ENCODE assay signal across 1 cellular context in genomic region chr2:80364511-80365212, GRCh38.
TF ChIP-seq lines count a peak whose summit lies in the region.

No MANE protein-coding gene starts in this region.

TF ChIP-seq in WTC11, 78 proteins besides CTCF, POLR2A, EP300 and RAD21 (continued from another document):
- TF ChIP-seq SMAD3 (CRISPR knock-in tag; IDR thresholded peaks at IDR 0.05; ENCODE audit: borderline replicate concordance) = no peak
- no peak for TF ChIP-seq ZNF263 (CRISPR knock-in tag; IDR thresholded peaks at IDR 0.05; ENCODE audit: low read depth)
- TF ChIP-seq NFYB (CRISPR knock-in tag; conservative IDR thresholded peaks at IDR 0.05; ENCODE audit: low read depth) = no peak
- no peak for TF ChIP-seq TP53 (CRISPR knock-in tag; IDR thresholded peaks at IDR 0.05)
- TF ChIP-seq MXD4 (CRISPR knock-in tag; IDR thresholded peaks at IDR 0.05; ENCODE audit: borderline replicate concordance) = no peak
- TF ChIP-seq GRHL2 (CRISPR knock-in tag; IDR thresholded peaks at IDR 0.05; ENCODE audit: insufficient replicate concordance, severe bottlenecking) = no peak
- no peak for TF ChIP-seq GTF2I (CRISPR knock-in tag; conservative IDR thresholded peaks at IDR 0.05)
- TF ChIP-seq CBFB (CRISPR knock-in tag; IDR thresholded peaks at IDR 0.05; ENCODE audit: low read depth) = no peak
- TF ChIP-seq ATF3 (CRISPR knock-in tag; conservative IDR thresholded peaks at IDR 0.05) = no peak
- no peak for TF ChIP-seq ZBTB21 (CRISPR knock-in tag; IDR thresholded peaks at IDR 0.05; ENCODE audit: borderline replicate concordance)
- TF ChIP-seq, protein P1, sequence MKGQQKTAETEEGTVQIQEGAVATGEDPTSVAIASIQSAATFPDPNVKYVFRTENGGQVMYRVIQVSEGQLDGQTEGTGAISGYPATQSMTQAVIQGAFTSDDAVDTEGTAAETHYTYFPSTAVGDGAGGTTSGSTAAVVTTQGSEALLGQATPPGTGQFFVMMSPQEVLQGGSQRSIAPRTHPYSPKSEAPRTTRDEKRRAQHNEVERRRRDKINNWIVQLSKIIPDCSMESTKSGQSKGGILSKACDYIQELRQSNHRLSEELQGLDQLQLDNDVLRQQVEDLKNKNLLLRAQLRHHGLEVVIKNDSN (CRISPR knock-in tag; IDR thresholded peaks at IDR 0.05) = no peak
- TF ChIP-seq JUN (CRISPR knock-in tag; IDR thresholded peaks at IDR 0.05) = no peak
